25 cellular contexts compared by ENCODE assay signal in the genomic region with DNA sequence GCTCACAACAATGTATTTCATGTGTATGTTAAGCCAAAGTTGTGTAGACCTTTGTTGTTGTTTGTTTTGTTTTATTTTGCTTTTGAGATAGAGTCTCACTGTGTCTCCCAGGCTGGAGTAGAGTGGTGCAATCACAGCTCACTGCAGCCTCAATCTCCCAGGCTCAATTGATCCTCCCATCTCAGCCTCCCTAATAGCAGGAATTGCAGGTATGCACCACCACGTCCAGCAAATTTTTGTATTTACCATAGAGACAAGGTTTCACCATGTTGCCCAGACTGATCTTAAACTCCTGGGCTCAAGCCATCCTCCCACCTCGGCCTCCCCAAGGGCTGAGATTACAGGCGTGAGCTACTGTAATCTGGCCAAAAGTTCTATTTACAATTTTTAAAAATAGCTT. TPM values are rescaled to one million over a fixed set of nuclear protein-coding genes. Genes with fewer than 3 reads are reported as not detected.
A peak's percentile ranks its signal among the peaks of the same experiment; 100 is the strongest.
DNase-seq lines count a peak whose midpoint lies in the region; ATAC-seq, FAIRE-seq and TF ChIP-seq lines count a peak whose summit lies in the region.
"Had no signal": no experiment of that assay in that cellular context is flagged by ENCODE, and none has a peak within 500 bp of the region (broad histone marks: within the 10 kb centered on the region; RNA-seq: fewer than 3 reads in every experiment).

No MANE protein-coding gene starts in this region.

- no peak overlapping the region for H3K4ac ChIP-seq in neuronal stem cell (ENCODE audit: low read length)

- DNase-seq in activated CD4-positive, alpha-beta T cell treated with anti-CD3 and anti-CD28 coated beads, Interleukin-2, amount 10 ng/mL, durations not matched to agents 7 days and 5 days = no peak
- no peak for DNase-seq in activated CD4-positive, alpha-beta T cell treated with anti-CD3 and anti-CD28 coated beads, Interleukin-2, amount 50 U/mL, for 1 hour
- DNase-seq in GM12878 (ENCODE audit: low read depth, low spot score) = no peak
- no peak for DNase-seq in neuronal stem cell (ENCODE audit: low spot score)
- no peak for DNase-seq in NCI-H1417 treated with DMSO at 0.1 percent for 48 hours (lab: John Stamatoyannopoulos, UW)
- DNase-seq in Peyer's patch = no peak
- DNase-seq: body of pancreas; Calu3; effector CD8-positive, alpha-beta T cell; foreskin keratinocyte; kidney; NCI-H510A; NK-92 treated with Interleukin-12 subunit alpha and Interleukin-12 subunit beta, amount 100 ng/mL, for 24 hours; SJCRH30; stimulated activated CD4-positive, alpha-beta T cell treated with anti-CD3 and anti-CD28 coated beads, Interleukin-2, amount 100 ng/mL, for 48 hours; stimulated activated naive CD4-positive, alpha-beta T cell treated with Interleukin-2 at 50 U/mL for 16 hours; T-helper 9 cell; tibial artery had no signal

- BruUV-seq in GM12878 (replicated peaks; lab: Mats Ljungman, UMichigan) = no TSS peak

- intact Hi-C loops in GM12878 (cut with micrococcal nuclease; ENCODE audit: unreplicated experiment) = loop anchor here (5.0 kb wide), 3 partner anchors 79 to 236 kb away; no protein-coding TSS in a partner anchor

- H2BK5ac ChIP-seq in neuronal stem cell (ENCODE audit: low read length) = no peak overlapping the region

- H3K4me3 ChIP-seq in GM12878 (peak overlapping the region; percentile 18; the same call in 1 of the 2 replicates), neuronal stem cell (ENCODE audit: low read length in 2 of 2) (no peak overlapping the region), Peyer's patch (no peak overlapping the region)
- H3K4me3 ChIP-seq: body of pancreas, lung, SJCRH30, tibial artery had no signal

- no peak overlapping the region for H3K18ac ChIP-seq in neuronal stem cell (ENCODE audit: low read length)

- peaks cover 12% of the 10 kb centered on the region for H3K36me3 Mint-ChIP-seq in activated CD4-positive, alpha-beta T cell treated with anti-CD3 and anti-CD28 coated beads, Interleukin-2, amount 10 ng/mL, durations not matched to agents 7 days and 5 days (ENCODE audit: low read depth)
- no peaks in the 10 kb centered on the region for H3K36me3 Mint-ChIP-seq in IgD-negative memory B cell

- CTCF ChIA-PET in activated CD4-positive, alpha-beta T cell treated with anti-CD3 and anti-CD28 coated beads, Interleukin-2, amount 10 ng/mL, durations not matched to agents 7 days and 5 days (lab: Charles Lee) = interaction anchor here (0.7 to 0.8 kb wide), 2 partner anchors 73 to 210 kb away, joined by 3 read pairs; no protein-coding TSS in a partner anchor
- CTCF ChIA-PET in GM12878 (lab: Yijun Ruan, JAX) = interaction anchor here (0.6 to 3.6 kb wide), 12 partner anchors 19 to 199 kb away, joined by 3 to 35 read pairs (median 4); no protein-coding TSS in a partner anchor

- H3K23ac ChIP-seq in neuronal stem cell (ENCODE audit: low read depth, low read length, poor library complexity) = no peak overlapping the region

- RAD21 ChIA-PET in GM12878 (lab: Charles Lee; ENCODE audit: unreplicated experiment) = interaction anchor here (0.7 to 3.4 kb wide), 15 partner anchors 35 to 235 kb away, joined by 3 to 34 read pairs (median 3); no protein-coding TSS in a partner anchor

- no peak overlapping the region for H2BK120ac ChIP-seq in neuronal stem cell (ENCODE audit: low read depth, low read length)

- no peaks in the 10 kb centered on the region for H3K27me3 ChIP-seq in GM12878 (replicated peaks in 1 of 2; ENCODE audit: control insufficient read depth in 2 of 2, insufficient read depth in 2 of 2, low read length in 1 of 2)
- H3K27me3 ChIP-seq in neuronal stem cell (ENCODE audit: control insufficient read depth in 3 of 3, insufficient read depth in 3 of 3, low read depth in 1 of 3, low read length in 3 of 3) = no peaks in the 10 kb centered on the region
- no peaks in the 10 kb centered on the region for H3K27me3 ChIP-seq in Peyer's patch
- H3K27me3 ChIP-seq: body of pancreas, foreskin keratinocyte, SJCRH30, tibial artery had no signal

- H3K27ac ChIP-seq in GM12878 (ENCODE audit: control insufficient read depth, insufficient read depth) = no peak overlapping the region
- H3K27ac ChIP-seq in neuronal stem cell (replicated peaks; ENCODE audit: low read length) = no peak overlapping the region
- H3K27ac ChIP-seq in Peyer's patch = no peak overlapping the region
- H3K27ac ChIP-seq: body of pancreas, foreskin keratinocyte, HL-60, SJCRH30, tibial artery had no signal

- no peak overlapping the region for H4K8ac ChIP-seq in neuronal stem cell (ENCODE audit: low read depth, low read length)

- TF ChIP-seq CTCF in GM12878 (IDR thresholded peaks at IDR 0.05 in 2 of 3, conservative IDR thresholded peaks at IDR 0.05 in 1 of 3; ENCODE audit: control insufficient read depth in 2 of 3, extremely low read depth in 1 of 3, insufficient read depth in 1 of 3, low read depth in 3 of 3, low read length in 3 of 3) = no peak
- TF ChIP-seq CTCF in Peyer's patch (IDR thresholded peaks at IDR 0.05) = no peak

- peak overlapping the region; percentile 10 for H3K27ac Mint-ChIP-seq in activated CD4-positive, alpha-beta T cell treated with anti-CD3 and anti-CD28 coated beads, Interleukin-2, amount 10 ng/mL, durations not matched to agents 7 days and 5 days
- H3K27ac Mint-ChIP-seq in IgD-negative memory B cell = peak overlapping the region in 1 of 3 donors; percentile 80

- FAIRE-seq in GM12878 (lab: Jason Lieb, UNC) = peak; percentile 54
- FAIRE-seq: A204.1, H54, kidney, RCC 7860 had no signal

- H3K4me1 Mint-ChIP-seq in activated CD4-positive, alpha-beta T cell treated with anti-CD3 and anti-CD28 coated beads, Interleukin-2, amount 10 ng/mL, durations not matched to agents 7 days and 5 days = peaks cover 70% of the 10 kb centered on the region
- peaks cover 50 to 54% (median 54%) of the 10 kb centered on the region in 3 donors for H3K4me1 Mint-ChIP-seq in IgD-negative memory B cell

- H3K4me2 ChIP-seq in GM12878 (ENCODE audit: control insufficient read depth, insufficient read depth) (peak overlapping the region; percentile 82), neuronal stem cell (ENCODE audit: insufficient read depth, low read length, poor library complexity, severe bottlenecking) (no peak overlapping the region)

- ATAC-seq in GM12878 = no peak
- no peak for ATAC-seq in HG02763 (IDR thresholded peaks at IDR 0.05; ENCODE audit: unreplicated experiment)
- ATAC-seq: body of pancreas, foreskin keratinocyte had no signal

- peaks cover 10% of the 10 kb centered on the region for H3K4me1 ChIP-seq in GM12878 (ENCODE audit: control insufficient read depth, insufficient read depth, low read length)
- H3K4me1 ChIP-seq in neuronal stem cell (ENCODE audit: control insufficient read depth in 2 of 2, insufficient read depth in 1 of 2, low read depth in 1 of 2, low read length in 2 of 2) = peaks cover 3 to 6% of the 10 kb centered on the region in 2 donors
- H3K4me1 ChIP-seq in Peyer's patch = peaks cover 0 to 41% (median 2%) of the 10 kb centered on the region in 4 donors

- H4K91ac ChIP-seq in neuronal stem cell (ENCODE audit: low read depth, low read length, poor library complexity) = no peak overlapping the region

- no peak overlapping the region for H2BK12ac ChIP-seq in neuronal stem cell (ENCODE audit: low read length)

- 96% methylated on average over 3 of the region's 3 CpGs for WGBS in GM12878 (ENCODE audit: insufficient coverage, insufficient replicate concordance, low lambda C conversion rate, missing lambda C conversion rate)
- no CpG with 5 or more reads among the region's 3 CpGs for WGBS in neuronal stem cell (ENCODE audit: extremely low coverage in 2 of 2, insufficient read length in 2 of 2, insufficient replicate concordance in 1 of 2), 2 donors

- H3K9me3 ChIP-seq in GM12878 (replicated peaks; ENCODE audit: control insufficient read depth, insufficient read depth, low read length) = no peaks in the 10 kb centered on the region; the same call in 2 of the 3 replicates
- no peaks in the 10 kb centered on the region for H3K9me3 ChIP-seq in neuronal stem cell (replicated peaks in 1 of 2; ENCODE audit: control insufficient read depth in 2 of 2, insufficient read depth in 1 of 2, low read depth in 1 of 2, low read length in 2 of 2)
- no peaks in the 10 kb centered on the region for H3K9me3 ChIP-seq in Peyer's patch
- H3K9me3 ChIP-seq: body of pancreas, SJCRH30, tibial artery had no signal

- H2BK15ac ChIP-seq in neuronal stem cell (ENCODE audit: low read length) = no peak overlapping the region

- no peak for TF ChIP-seq RAD21 in GM12878 (IDR thresholded peaks at IDR 0.05; ENCODE audit: insufficient read depth, low read depth, low read length)

- no peaks in the 10 kb centered on the region for H3K27me3 Mint-ChIP-seq in activated CD4-positive, alpha-beta T cell treated with anti-CD3 and anti-CD28 coated beads, Interleukin-2, amount 10 ng/mL, durations not matched to agents 7 days and 5 days
- H3K27me3 Mint-ChIP-seq in IgD-negative memory B cell = no peaks in the 10 kb centered on the region

- H3K9me3 Mint-ChIP-seq in activated CD4-positive, alpha-beta T cell treated with anti-CD3 and anti-CD28 coated beads, Interleukin-2, amount 10 ng/mL, durations not matched to agents 7 days and 5 days = no peaks in the 10 kb centered on the region
- H3K9me3 Mint-ChIP-seq in IgD-negative memory B cell = no peaks in the 10 kb centered on the region

- POLR2A ChIA-PET in activated CD4-positive, alpha-beta T cell treated with anti-CD3 and anti-CD28 coated beads, Interleukin-2, amount 10 ng/mL, durations not matched to agents 7 days and 5 days (lab: Charles Lee) = no interaction called here
- POLR2A ChIA-PET in GM12878 (lab: Charles Lee) = interaction anchor here (0.9 to 1.3 kb wide), 4 partner anchors 12 to 62 kb away, joined by 3 to 5 read pairs (median 3); no protein-coding TSS in a partner anchor

- no peak overlapping the region for H3K9ac ChIP-seq in GM12878 (ENCODE audit: control insufficient read depth, insufficient read depth, low read length)
- H3K9ac ChIP-seq in neuronal stem cell (ENCODE audit: low read depth, low read length, poor library complexity) = peak overlapping the region; percentile 81

- TF ChIP-seq EP300 in GM12878 (IDR thresholded peaks at IDR 0.05; ENCODE audit: borderline replicate concordance in 1 of 2, control insufficient read depth in 1 of 2, low read depth in 2 of 2, low read length in 2 of 2) = no peak

- H3K79me1 ChIP-seq in neuronal stem cell (ENCODE audit: low read depth, low read length) = peaks cover 2% of the 10 kb centered on the region

- H2AK5ac ChIP-seq in neuronal stem cell (ENCODE audit: low read depth, low read length) = no peak overlapping the region

- peak overlapping the region; percentile 21 for H3K4me3 Mint-ChIP-seq in activated CD4-positive, alpha-beta T cell treated with anti-CD3 and anti-CD28 coated beads, Interleukin-2, amount 10 ng/mL, durations not matched to agents 7 days and 5 days
- H3K4me3 Mint-ChIP-seq in IgD-negative memory B cell = peak overlapping the region in 3 of 4 donors; percentile 49 to 61 (median 53)

- H3K36me3 ChIP-seq in GM12878 (ENCODE audit: control insufficient read depth in 2 of 2, insufficient read depth in 2 of 2, low read length in 1 of 2) (no peaks in the 10 kb centered on the region), neuronal stem cell (replicated peaks in 1 of 2; ENCODE audit: control insufficient read depth in 2 of 2, insufficient read depth in 2 of 2, low read length in 2 of 2) (no peaks in the 10 kb centered on the region), Peyer's patch (no peaks in the 10 kb centered on the region)
- H3K36me3 ChIP-seq: SJCRH30, tibial artery had no signal

- no peak overlapping the region for H3K14ac ChIP-seq in neuronal stem cell (ENCODE audit: low read length)

- no peak for TF ChIP-seq POLR2A in GM12878 (IDR thresholded peaks at IDR 0.05; ENCODE audit: low read depth, low read length)
- TF ChIP-seq POLR2A in Peyer's patch (IDR thresholded peaks at IDR 0.05) = no peak

- SMC1A ChIA-PET in GM12878 (lab: Charles Lee; ENCODE audit: uncharacterized antibody, unreplicated experiment) = interaction anchor here (0.5 to 3.4 kb wide), 17 partner anchors 10 to 258 kb away, joined by 3 to 59 read pairs (median 4); no protein-coding TSS in a partner anchor

- in situ Hi-C loops in GM12878 (cut with MboI) = no loop called here

- H4K20me1 ChIP-seq in GM12878 (ENCODE audit: control insufficient read depth, insufficient read depth) = no peaks in the 10 kb centered on the region

- H2AFZ ChIP-seq in GM12878 (ENCODE audit: control insufficient read depth, low read depth, low read length) (no peak overlapping the region), neuronal stem cell (ENCODE audit: low read length) (no peak overlapping the region)

- peaks cover 75% of the 10 kb centered on the region for H3K79me2 ChIP-seq in GM12878 (ENCODE audit: control insufficient read depth, insufficient read depth, low read length)

RNA-seq across cellular contexts. Expression of gene HERC1, which starts 2.7 kb away (rescaled TPM):
- 100 to 1,000 TPM; 100 to 105 TPM for total RNA-seq in activated CD4-positive, alpha-beta T cell treated with anti-CD3 and anti-CD28 coated beads, Interleukin-2, amount 10 ng/mL, durations not matched to agents 7 days and 5 days
- polyA plus RNA-seq in IgD-negative memory B cell = 35.2 TPM
- total RNA-seq in GM12878 (2013; cell fraction: nucleolus; rRNA removed) = 561 and 573 TPM in 2 replicates
- total RNA-seq in GM12878 (2014; rRNA removed) = 80.5 and 83.3 TPM in 2 replicates
- 62.3 and 68.2 TPM in 2 replicates for total RNA-seq in GM12878 (2014; rRNA removed; fragmentation: Illumina TruSeq; extraction: Trizol)
- 73.4 and 78.6 TPM in 2 replicates for total RNA-seq in GM12878 (2021)
- polyA plus RNA-seq in GM12878 (2011; ENCODE audit: low read depth) = 23.1 TPM
- polyA plus RNA-seq in GM12878 (2011; rRNA removed) = 28.8 and 38.2 TPM in 2 replicates
- 44.2 and 56.0 TPM in 2 replicates for polyA plus RNA-seq in GM12878 (2011; cell fraction: cytosol; rRNA removed)
- 133 TPM in 2 replicates for polyA plus RNA-seq in GM12878 (2011; cell fraction: nucleus; rRNA removed)
- polyA plus RNA-seq in GM12878 (2012) = 37.2 and 52.5 TPM in 2 replicates
- 56.2 and 59.5 TPM in 2 replicates for polyA plus RNA-seq in GM12878 (2014; fragmentation: Illumina TruSeq; extraction: Trizol)
- polyA plus RNA-seq in GM12878 (2014; fragmentation: Nextera tagmentation; extraction: Ambion mirVana) = 10 to 100 TPM; 11.3 to 21.1 TPM
- 53.8 and 55.0 TPM in 2 replicates for polyA plus RNA-seq in GM12878 (2014; rRNA removed)
- 10 to 100 TPM; 28.9 to 29.4 TPM for polyA plus RNA-seq in GM12878 (2016; fragmentation: Nextera tagmentation; extraction: Ambion mirVana)
- 113 and 115 TPM in 2 replicates for polyA minus RNA-seq in GM12878 (2011; rRNA and poly(A)+ RNA removed)
- 43.2 and 52.2 TPM in 2 replicates for polyA minus RNA-seq in GM12878 (2011; cell fraction: cytosol; rRNA and poly(A)+ RNA removed)
- polyA minus RNA-seq in GM12878 (2011; cell fraction: nucleus; rRNA and poly(A)+ RNA removed) = 70.1 and 128 TPM in 2 replicates
- polyA plus RNA-seq in neuronal stem cell (2013, experiment 1 of 2) = 10.5 TPM
- 13.5 TPM for polyA plus RNA-seq in neuronal stem cell (2013, experiment 2 of 2)
- 100 to 1,000 TPM in 3 of 4 donors, 10 to 100 TPM in 1; 76.0 to 176 (median 102) TPM for total RNA-seq in Peyer's patch
